Comparison of ENCODE assay signal across 29 cellular contexts in genomic region chr2:166242309-166242708, GRCh38.
"Had no signal": no experiment of that assay in that cellular context is flagged by ENCODE, and none has a peak within 500 bp of the region (broad histone marks: within the 10 kb centered on the region; RNA-seq: fewer than 3 reads in every experiment).

No MANE protein-coding gene starts in this region.

- DNase-seq: stimulated activated CD4-positive, alpha-beta T cell treated with anti-CD3 and anti-CD28 coated beads, Interleukin-2, amount 100 ng/mL, for 48 hours; stimulated activated CD4-positive, alpha-beta T cell treated with anti-CD3 and anti-CD28 coated beads, Interleukin-4, amount 100 ng/mL, for 1 hour; stimulated activated CD4-positive, alpha-beta T cell treated with anti-CD3 and anti-CD28 coated beads, Interleukin-4, amount 100 ng/mL, for 24 hours; stimulated activated CD4-positive, alpha-beta T cell treated with anti-CD3 and anti-CD28 coated beads, Interleukin-4, amount 100 ng/mL, for 4 hours; stimulated activated CD8-positive, alpha-beta memory T cell treated with anti-CD3 and anti-CD28 coated beads, Interleukin-4, amount 100 ng/mL, for 48 hours; stimulated activated naive B cell treated with anti-CD40 and anti-IgM and Interleukin-4, amounts not matched to agents 10 μg/mL and 1 μg/mL and 100 μg/mL, for 72 hours; stimulated activated naive CD4-positive, alpha-beta T cell; stimulated activated naive CD4-positive, alpha-beta T cell treated with Interleukin-2 at 50 U/mL for 16 hours; stimulated activated naive CD8-positive, alpha-beta T cell treated with anti-CD3 and anti-CD28 coated beads, Interleukin-15, amount 100 ng/mL, for 72 hours; stimulated activated naive CD8-positive, alpha-beta T cell treated with anti-CD3 and anti-CD28 coated beads, Interleukin-15, Interleukin-2, amounts not matched to agents 100 U/mL and 50 U/mL, for 24 hours; stomach; substantia nigra; testis; thyroid gland; tibial artery; transverse colon; trophoblast cell; upper lobe of left lung; upper lobe of right lung; uterus had no signal

- H3K9me3 Mint-ChIP-seq: stimulated activated memory B cell treated with anti-CD40 and anti-IgM and Interleukin-4, amounts not matched to agents 10 μg/mL and 1 μg/mL and 100 μg/mL, for 72 hours; stimulated activated naive CD8-positive, alpha-beta T cell treated with anti-CD3 and anti-CD28 coated beads, Interleukin-15, amount 100 ng/mL, for 72 hours; stimulated activated naive CD8-positive, alpha-beta T cell treated with anti-CD3 and anti-CD28 coated beads, Interleukin-15, Interleukin-2, amounts not matched to agents 100 ng/mL and 50 ng/mL, for 24 hours; type B pancreatic cell had no signal

- H3K27ac Mint-ChIP-seq: stimulated activated effector memory CD8-positive, alpha-beta T cell treated with anti-CD3 and anti-CD28 coated beads, Interleukin-12 subunit alpha, Interleukin-12 subunit beta, amount 100 ng/mL, for 72 hours; stimulated activated memory B cell treated with anti-CD40 and anti-IgM and Interleukin-4, amounts not matched to agents 10 μg/mL and 1 μg/mL and 100 μg/mL, for 72 hours; stimulated activated naive B cell treated with anti-CD40 and anti-IgM and Interleukin-4, amounts not matched to agents 10 μg/mL and 1 μg/mL and 100 μg/mL, for 72 hours; stimulated activated naive CD8-positive, alpha-beta T cell treated with anti-CD3 and anti-CD28 coated beads, Interleukin-15, Interleukin-2, amounts not matched to agents 100 ng/mL and 50 ng/mL, for 24 hours; type B pancreatic cell had no signal

- ATAC-seq: stimulated activated effector memory CD8-positive, alpha-beta T cell treated with anti-CD3 and anti-CD28 coated beads, Interleukin-12 subunit alpha, Interleukin-12 subunit beta, amount 100 ng/mL, for 72 hours; stimulated activated memory B cell treated with anti-CD40 and anti-IgM and Interleukin-4, amounts not matched to agents 10 μg/mL and 1 μg/mL and 100 μg/mL, for 72 hours; stimulated activated naive B cell treated with anti-CD40 and anti-IgM and Interleukin-4, amounts not matched to agents 10 μg/mL and 1 μg/mL and 100 μg/mL, for 72 hours; stimulated activated naive CD8-positive, alpha-beta T cell treated with anti-CD3 and anti-CD28 coated beads, Interleukin-15, amount 100 ng/mL, for 72 hours; stimulated activated naive CD8-positive, alpha-beta T cell treated with anti-CD3 and anti-CD28 coated beads, Interleukin-15, Interleukin-2, amounts not matched to agents 100 U/mL and 50 U/mL, for 24 hours; upper lobe of right lung had no signal

- H3K27me3 ChIP-seq: stomach, suprapubic skin, testis, thyroid gland, tibial artery, tibial nerve, transverse colon, upper lobe of left lung, upper lobe of right lung, uterus, vagina had no signal

- H3K9me3 ChIP-seq: stomach, suprapubic skin, testis, thoracic aorta, thyroid gland, tibial artery, tibial nerve, transverse colon, upper lobe of left lung, upper lobe of right lung, uterus, vagina had no signal

- H3K27me3 Mint-ChIP-seq: stimulated activated memory B cell treated with anti-CD40 and anti-IgM and Interleukin-4, amounts not matched to agents 10 μg/mL and 1 μg/mL and 100 μg/mL, for 72 hours; stimulated activated naive B cell treated with anti-CD40 and anti-IgM and Interleukin-4, amounts not matched to agents 10 μg/mL and 1 μg/mL and 100 μg/mL, for 72 hours; stimulated activated naive CD8-positive, alpha-beta T cell treated with anti-CD3 and anti-CD28 coated beads, Interleukin-15, amount 100 ng/mL, for 72 hours; stimulated activated naive CD8-positive, alpha-beta T cell treated with anti-CD3 and anti-CD28 coated beads, Interleukin-15, Interleukin-2, amounts not matched to agents 100 ng/mL and 50 ng/mL, for 24 hours; type B pancreatic cell had no signal

- H3K36me3 Mint-ChIP-seq: stimulated activated effector memory CD8-positive, alpha-beta T cell treated with anti-CD3 and anti-CD28 coated beads, Interleukin-12 subunit alpha, Interleukin-12 subunit beta, amount 100 ng/mL, for 72 hours; stimulated activated memory B cell treated with anti-CD40 and anti-IgM and Interleukin-4, amounts not matched to agents 10 μg/mL and 1 μg/mL and 100 μg/mL, for 72 hours; stimulated activated naive B cell treated with anti-CD40 and anti-IgM and Interleukin-4, amounts not matched to agents 10 μg/mL and 1 μg/mL and 100 μg/mL, for 72 hours; type B pancreatic cell had no signal

- FAIRE-seq: urothelium cell line had no signal

- H3K4me1 Mint-ChIP-seq: stimulated activated effector memory CD8-positive, alpha-beta T cell treated with anti-CD3 and anti-CD28 coated beads, Interleukin-12 subunit alpha, Interleukin-12 subunit beta, amount 100 ng/mL, for 72 hours; stimulated activated memory B cell treated with anti-CD40 and anti-IgM and Interleukin-4, amounts not matched to agents 10 μg/mL and 1 μg/mL and 100 μg/mL, for 72 hours; stimulated activated naive B cell treated with anti-CD40 and anti-IgM and Interleukin-4, amounts not matched to agents 10 μg/mL and 1 μg/mL and 100 μg/mL, for 72 hours; stimulated activated naive CD8-positive, alpha-beta T cell treated with anti-CD3 and anti-CD28 coated beads, Interleukin-15, amount 100 ng/mL, for 72 hours had no signal

- H3K4me1 ChIP-seq: stomach, suprapubic skin, testis, thyroid gland, tibial artery, tibial nerve, transverse colon, upper lobe of left lung, upper lobe of right lung, uterus, vagina had no signal

- H3K27ac ChIP-seq: stomach, suprapubic skin, testis, thoracic aorta, thyroid gland, tibial artery, tibial nerve, transverse colon, upper lobe of left lung, upper lobe of right lung, uterus, vagina had no signal

- H3K4me3 ChIP-seq: stomach, suprapubic skin, testis, thoracic aorta, thyroid gland, tibial artery, tibial nerve, transverse colon, upper lobe of left lung, upper lobe of right lung, uterus, vagina had no signal

- H3K4me3 Mint-ChIP-seq: stimulated activated effector memory CD8-positive, alpha-beta T cell treated with anti-CD3 and anti-CD28 coated beads, Interleukin-12 subunit alpha, Interleukin-12 subunit beta, amount 100 ng/mL, for 72 hours; stimulated activated memory B cell treated with anti-CD40 and anti-IgM and Interleukin-4, amounts not matched to agents 10 μg/mL and 1 μg/mL and 100 μg/mL, for 72 hours; stimulated activated naive B cell treated with anti-CD40 and anti-IgM and Interleukin-4, amounts not matched to agents 10 μg/mL and 1 μg/mL and 100 μg/mL, for 72 hours; stimulated activated naive CD8-positive, alpha-beta T cell treated with anti-CD3 and anti-CD28 coated beads, Interleukin-15, amount 100 ng/mL, for 72 hours; stimulated activated naive CD8-positive, alpha-beta T cell treated with anti-CD3 and anti-CD28 coated beads, Interleukin-15, Interleukin-2, amounts not matched to agents 100 ng/mL and 50 ng/mL, for 24 hours; type B pancreatic cell had no signal

- H3K36me3 ChIP-seq: stomach, suprapubic skin, thoracic aorta, thyroid gland, tibial artery, transverse colon, upper lobe of left lung, upper lobe of right lung, uterus, vagina had no signal
